In genomic region chr9:108434036-108434435, GRCh38 we compare ENCODE assay signal across 16 cellular contexts.
A peak's percentile ranks its signal among the peaks of the same experiment; 100 is the strongest.
DNase-seq lines count a peak whose midpoint lies in the region; TF ChIP-seq lines count a peak whose summit lies in the region.
"Had no signal": no experiment of that assay in that cellular context is flagged by ENCODE, and none has a peak within 500 bp of the region (broad histone marks: within the 10 kb centered on the region; RNA-seq: fewer than 3 reads in every experiment).

No MANE protein-coding gene starts in this region.

- H3K36me3 ChIP-seq in right atrium auricular region (no peaks in the 10 kb centered on the region), WERI-Rb-1 (no peaks in the 10 kb centered on the region), BE2C (no peaks in the 10 kb centered on the region)

- no peaks in the 10 kb centered on the region for H3K27me3 ChIP-seq in right atrium auricular region
- H3K27me3 ChIP-seq in WERI-Rb-1 (ENCODE audit: insufficient read depth, low read depth, severe bottlenecking), result no peaks in the 10 kb centered on the region
- peaks cover 4% of the 10 kb centered on the region; the same call in 1 of the 2 replicates for H3K27me3 ChIP-seq in BE2C

- DNase-seq in Kasumi-1 (lab: John Stamatoyannopoulos, UW), result peak; percentile 3 to 29
- peak; percentile 14 for DNase-seq in fibroblast of villous mesenchyme (ENCODE audit: low read depth)
- no peak for DNase-seq in right atrium auricular region (ENCODE audit: low spot score)
- DNase-seq in WERI-Rb-1, result no peak
- no peak for DNase-seq in BE2C
- DNase-seq in hepatic stellate cell (ENCODE audit: low spot score), result no peak
- DNase-seq: C1 segment of cervical spinal cord, NCI-H1930, NCI-H2171, NCI-H446 treated with DMSO at 0.1 percent for 48 hours, NCI-H774, PC-9, Right ventricle myocardium superior had no signal

- no peaks in the 10 kb centered on the region for H3K4me1 ChIP-seq in right atrium auricular region
- H3K4me1 ChIP-seq in BE2C, result no peaks in the 10 kb centered on the region

- H3K27ac ChIP-seq in C4-2B, result no peak overlapping the region
- no peak overlapping the region for H3K27ac ChIP-seq in VCaP
- H3K27ac ChIP-seq in right atrium auricular region, result no peak overlapping the region
- H3K27ac ChIP-seq in WERI-Rb-1, result no peak overlapping the region
- H3K27ac ChIP-seq: PC-9, SK-N-MC had no signal

- H3K9me3 ChIP-seq in right atrium auricular region (peaks cover 0 to 25% of the 10 kb centered on the region in 2 donors), WERI-Rb-1 (ENCODE audit: severe bottlenecking) (peaks cover 2% of the 10 kb centered on the region), BE2C (no peaks in the 10 kb centered on the region; the same call in 1 of the 2 replicates)

- H3K4me3 ChIP-seq in fibroblast of villous mesenchyme (ENCODE audit: low read depth, low read length) (no peak overlapping the region), right atrium auricular region (no peak overlapping the region), WERI-Rb-1 (ENCODE audit: low read depth, low read length) (no peak overlapping the region), BE2C (ENCODE audit: low read depth, low read length) (no peak overlapping the region)
- H3K4me3 ChIP-seq: PC-9, SK-N-MC had no signal

- TF ChIP-seq CTCF in C4-2B (conservative IDR thresholded peaks at IDR 0.05) (peak; percentile 30), VCaP (conservative IDR thresholded peaks at IDR 0.05) (peak; percentile 52), fibroblast of villous mesenchyme (IDR thresholded peaks at IDR 0.05; ENCODE audit: insufficient read depth, low read depth, low read length) (no peak), right atrium auricular region (IDR thresholded peaks at IDR 0.05) (no peak), WERI-Rb-1 (IDR thresholded peaks at IDR 0.05; ENCODE audit: low read depth, low read length) (no peak), BE2C (IDR thresholded peaks at IDR 0.05; ENCODE audit: low read depth, low read length) (no peak)

Comparison
In these comparisons a context has a peak if more than half of its experiments do, and no peak if none do; other contexts are left out.
1. CTCF ChIP-seq: peak in C4-2B (single experiment) and VCaP (single experiment); none in fibroblast of villous mesenchyme (single experiment), right atrium auricular region (0 of 2), WERI-Rb-1 (single experiment) and BE2C (single experiment).
2. DNase-seq: peak in Kasumi-1 (2 of 2) and fibroblast of villous mesenchyme (single experiment); none in right atrium auricular region (single experiment), WERI-Rb-1 (single experiment), BE2C (single experiment) and hepatic stellate cell (single experiment).